ENCODE assay signal across 18 cellular contexts in genomic region chr11:12245549-12245986, GRCh38.
DNase-seq lines count a peak whose midpoint lies in the region; ATAC-seq and TF ChIP-seq lines count a peak whose summit lies in the region.
"Had no signal": no experiment of that assay in that cellular context is flagged by ENCODE, and none has a peak within 500 bp of the region (broad histone marks: within the 10 kb centered on the region; RNA-seq: fewer than 3 reads in every experiment).

No MANE protein-coding gene starts in this region.

- H3K4me3 Mint-ChIP-seq in stimulated activated memory B cell treated with anti-CD40 and anti-IgM and Interleukin-4, amounts not matched to agents 10 μg/mL and 1 μg/mL and 100 μg/mL, for 72 hours = no peak overlapping the region
- H3K4me3 Mint-ChIP-seq: activated CD4-positive, alpha-beta T cell treated with anti-CD3 and anti-CD28 coated beads, Interleukin-2, amount 10 ng/mL, durations not matched to agents 7 days and 5 days; activated T-helper 1 cell treated with anti-CD3 and anti-CD28 coated beads, Interleukin-12 subunit alpha, Interleukin-12 subunit beta, Interleukin-2, Interleukin-4 antibody, amounts not matched to agents 30 ng/mL and 10 ng/mL and 1 ng/mL, durations not matched to agents 14 hours and 24 hours and 36 hours had no signal

- H3K4me1 Mint-ChIP-seq in stimulated activated memory B cell treated with anti-CD40 and anti-IgM and Interleukin-4, amounts not matched to agents 10 μg/mL and 1 μg/mL and 100 μg/mL, for 72 hours = no peaks in the 10 kb centered on the region
- H3K4me1 Mint-ChIP-seq: naive B cell had no signal

- ATAC-seq in Right ventricle myocardium inferior = no peak
- peak; percentile 42 for ATAC-seq in RWPE2 (ENCODE audit: low read depth)
- peak; percentile 28 for ATAC-seq in left lung
- no peak for ATAC-seq in upper lobe of left lung (ENCODE audit: low FRiP score in 2 of 2)
- ATAC-seq in stimulated activated memory B cell treated with anti-CD40 and anti-IgM and Interleukin-4, amounts not matched to agents 10 μg/mL and 1 μg/mL and 100 μg/mL, for 72 hours = no peak
- ATAC-seq: left lobe of liver had no signal

- TF ChIP-seq POLR2A in upper lobe of left lung (IDR thresholded peaks at IDR 0.05) = no peak

- peaks cover 42% of the 10 kb centered on the region for H3K27me3 Mint-ChIP-seq in stimulated activated memory B cell treated with anti-CD40 and anti-IgM and Interleukin-4, amounts not matched to agents 10 μg/mL and 1 μg/mL and 100 μg/mL, for 72 hours
- H3K27me3 Mint-ChIP-seq: activated CD4-positive, alpha-beta T cell treated with anti-CD3 and anti-CD28 coated beads, Interleukin-2, amount 10 ng/mL, durations not matched to agents 7 days and 5 days had no signal

- no peak for DNase-seq in left ventricle myocardium inferior
- DNase-seq in Right ventricle myocardium inferior (ENCODE audit: missing footprints) = no peak
- no peak for DNase-seq in RWPE2 (ENCODE audit: low spot score)
- DNase-seq in left lung = no peak
- peak in 1 of 2 donors; percentile 46 for DNase-seq in upper lobe of left lung
- DNase-seq in OCI-M2 (lab: John Stamatoyannopoulos, UW; ENCODE audit: unreplicated experiment) = no peak
- no peak for DNase-seq in NAMALWA (ENCODE audit: low spot score)
- DNase-seq: activated CD4-positive, alpha-beta T cell treated with anti-CD3 and anti-CD28 coated beads, Interleukin-2, amount 10 ng/mL, durations not matched to agents 7 days and 5 days; adrenal gland; COR-L47; Kasumi-1; naive B cell; SIG-M5; T-helper 9 cell had no signal

- H3K4me1 ChIP-seq in left ventricle myocardium inferior (peaks cover 70% of the 10 kb centered on the region), RWPE2 (ENCODE audit: insufficient read depth, poor library complexity, severe bottlenecking) (peaks cover 27% of the 10 kb centered on the region), left lung (peaks cover 8 to 9% of the 10 kb centered on the region in 2 donors), upper lobe of left lung (peaks cover 12 to 46% (median 39%) of the 10 kb centered on the region in 4 donors)
- H3K4me1 ChIP-seq: adrenal gland had no signal

- H3K27ac Mint-ChIP-seq in stimulated activated memory B cell treated with anti-CD40 and anti-IgM and Interleukin-4, amounts not matched to agents 10 μg/mL and 1 μg/mL and 100 μg/mL, for 72 hours = no peak overlapping the region
- H3K27ac Mint-ChIP-seq: activated CD4-positive, alpha-beta T cell treated with anti-CD3 and anti-CD28 coated beads, Interleukin-2, amount 10 ng/mL, durations not matched to agents 7 days and 5 days; activated T-helper 1 cell treated with anti-CD3 and anti-CD28 coated beads, Interleukin-12 subunit alpha, Interleukin-12 subunit beta, Interleukin-2, Interleukin-4 antibody, amounts not matched to agents 30 ng/mL and 10 ng/mL and 1 ng/mL, durations not matched to agents 14 hours and 24 hours and 36 hours; naive B cell had no signal

- no peaks in the 10 kb centered on the region for H3K9me3 ChIP-seq in left ventricle myocardium inferior (replicated peaks)
- no peaks in the 10 kb centered on the region for H3K9me3 ChIP-seq in RWPE2 (ENCODE audit: severe bottlenecking)
- H3K9me3 ChIP-seq in left lung = no peaks in the 10 kb centered on the region
- H3K9me3 ChIP-seq in upper lobe of left lung = no peaks in the 10 kb centered on the region
- H3K9me3 ChIP-seq: adrenal gland, tibial nerve had no signal

- H3K27me3 ChIP-seq in left ventricle myocardium inferior (ENCODE audit: low read depth) (no peaks in the 10 kb centered on the region), RWPE2 (ENCODE audit: insufficient read depth, poor library complexity, severe bottlenecking) (no peaks in the 10 kb centered on the region), left lung (no peaks in the 10 kb centered on the region), upper lobe of left lung (no peaks in the 10 kb centered on the region)
- H3K27me3 ChIP-seq: adrenal gland, tibial nerve had no signal

- no peaks in the 10 kb centered on the region for H3K36me3 Mint-ChIP-seq in stimulated activated memory B cell treated with anti-CD40 and anti-IgM and Interleukin-4, amounts not matched to agents 10 μg/mL and 1 μg/mL and 100 μg/mL, for 72 hours
- H3K36me3 Mint-ChIP-seq: naive B cell had no signal

- H3K36me3 ChIP-seq in left ventricle myocardium inferior (peaks cover 21% of the 10 kb centered on the region), RWPE2 (ENCODE audit: low read depth) (peaks cover 95% of the 10 kb centered on the region), left lung (peaks cover 0 to 70% of the 10 kb centered on the region in 2 donors), upper lobe of left lung (peaks cover 0 to 41% (median 19%) of the 10 kb centered on the region in 4 donors)

- WGBS in upper lobe of left lung, 2 donors = 55 to 76% methylated on average over 3 of the region's 3 CpGs

- H3K4me3 ChIP-seq in left ventricle myocardium inferior = no peak overlapping the region
- no peak overlapping the region for H3K4me3 ChIP-seq in RWPE2 (ENCODE audit: severe bottlenecking)
- H3K4me3 ChIP-seq in left lung = no peak overlapping the region
- H3K4me3 ChIP-seq in upper lobe of left lung = no peak overlapping the region
- H3K4me3 ChIP-seq: adrenal gland, tibial nerve had no signal

- H3K9me3 Mint-ChIP-seq in stimulated activated memory B cell treated with anti-CD40 and anti-IgM and Interleukin-4, amounts not matched to agents 10 μg/mL and 1 μg/mL and 100 μg/mL, for 72 hours = no peaks in the 10 kb centered on the region
- H3K9me3 Mint-ChIP-seq: activated CD4-positive, alpha-beta T cell treated with anti-CD3 and anti-CD28 coated beads, Interleukin-2, amount 10 ng/mL, durations not matched to agents 7 days and 5 days; activated T-helper 1 cell treated with anti-CD3 and anti-CD28 coated beads, Interleukin-12 subunit alpha, Interleukin-12 subunit beta, Interleukin-2, Interleukin-4 antibody, amounts not matched to agents 30 ng/mL and 10 ng/mL and 1 ng/mL, durations not matched to agents 14 hours and 24 hours and 36 hours; naive B cell had no signal

- TF ChIP-seq CTCF in left ventricle myocardium inferior (IDR thresholded peaks at IDR 0.05; ENCODE audit: borderline replicate concordance) (no peak), RWPE2 (IDR thresholded peaks at IDR 0.05; ENCODE audit: poor library complexity, severe bottlenecking) (no peak), left lung (IDR thresholded peaks at IDR 0.05) (no peak), upper lobe of left lung (IDR thresholded peaks at IDR 0.05) (no peak)

- intact Hi-C loops in left ventricle myocardium inferior (cut with micrococcal nuclease) (no loop called here), Right ventricle myocardium inferior (cut with DNase I) (no loop called here), left lung (cut with DNase I) (no loop called here)

- TF ChIP-seq EP300 in upper lobe of left lung (IDR thresholded peaks at IDR 0.05) = no peak

- H3K27ac ChIP-seq in left ventricle myocardium inferior (replicated peaks) (peak overlapping the region; percentile 39), RWPE2 (ENCODE audit: poor library complexity, severe bottlenecking) (peak overlapping the region; percentile 55), left lung (no peak overlapping the region), upper lobe of left lung (peak overlapping the region in 3 of 4 donors; percentile 27 to 59 (median 30))
- H3K27ac ChIP-seq: adrenal gland had no signal

Comparison
In these comparisons a context has a peak if more than half of its experiments do, and no peak if none do; other contexts are left out.
1. H3K27ac ChIP-seq: peak in left ventricle myocardium inferior (single experiment), RWPE2 (single experiment) and upper lobe of left lung (3 of 4); none in left lung (0 of 2).
2. ATAC-seq: peak in RWPE2 (single experiment) and left lung (single experiment); none in Right ventricle myocardium inferior (single experiment), upper lobe of left lung (0 of 2) and stimulated activated memory B cell treated with anti-CD40 and anti-IgM and Interleukin-4, amounts not matched to agents 10 μg/mL and 1 μg/mL and 100 μg/mL, for 72 hours (single experiment).